Comparison of ENCODE assay signal across 8 cellular contexts in the genomic region with DNA sequence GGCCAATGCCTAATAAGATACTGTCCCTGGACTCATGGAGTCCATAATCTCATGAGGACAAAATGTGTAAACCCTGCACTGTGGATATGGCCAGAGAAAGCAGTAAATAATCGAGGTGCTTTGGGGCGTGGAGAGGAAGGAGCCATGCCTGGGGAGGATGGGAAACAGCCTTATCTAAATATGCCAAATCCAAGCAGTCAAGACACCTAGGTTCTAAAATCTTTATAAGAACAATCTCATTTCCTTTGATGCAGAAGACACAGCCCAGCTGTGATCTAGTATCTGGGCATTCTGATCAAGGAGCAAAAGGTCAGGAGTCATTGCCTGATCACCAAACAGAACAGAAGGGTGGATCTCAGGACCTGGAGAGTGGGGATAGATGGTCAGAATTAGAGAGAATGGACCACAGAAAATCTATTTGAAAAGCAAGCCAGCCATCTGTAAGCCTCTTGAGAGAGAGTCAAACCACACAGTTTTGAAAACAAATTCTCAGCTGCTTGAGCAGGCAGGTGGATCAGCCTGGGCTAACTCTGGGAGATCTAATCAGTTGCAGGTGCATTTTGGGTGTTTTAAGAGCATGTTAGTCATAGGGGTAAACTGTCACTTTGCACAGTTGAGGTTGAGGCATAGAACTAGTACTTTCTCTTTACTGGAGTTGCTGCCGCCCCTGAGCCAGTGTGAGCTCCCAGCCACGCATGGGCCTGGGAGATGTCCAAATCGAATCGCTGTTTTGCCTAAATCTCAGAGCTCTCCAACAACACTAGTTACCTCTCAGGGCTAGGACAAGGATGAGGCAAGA.
DNase-seq lines count a peak whose midpoint lies in the region; ATAC-seq and TF ChIP-seq lines count a peak whose summit lies in the region.

No MANE protein-coding gene starts in this region.

- TF ChIP-seq CTCF in nephron progenitor cell (IDR thresholded peaks at IDR 0.05) (no peak), coronary artery (IDR thresholded peaks at IDR 0.05) (no peak)

- peaks cover 3% of the 10 kb centered on the region for H3K27me3 Mint-ChIP-seq in nephron progenitor cell (ENCODE audit: low read depth, poor library complexity)

- H3K4me3 Mint-ChIP-seq in nephron progenitor cell: no peak overlapping the region

- H3K27ac ChIP-seq in coronary artery: no peak overlapping the region

- no peaks in the 10 kb centered on the region for H3K36me3 Mint-ChIP-seq in nephron progenitor cell (ENCODE audit: low read depth)

- H3K4me3 ChIP-seq in coronary artery: no peak overlapping the region

- ATAC-seq in GM21737 (IDR thresholded peaks at IDR 0.05; ENCODE audit: unreplicated experiment): peak; percentile 69

- DNase-seq in activated CD4-positive, CD25-positive, alpha-beta regulatory T cell treated with anti-CD3 and anti-CD28 coated beads, Interleukin-2, amount 50 U/mL, for 16 hours (ENCODE audit: low read depth, low spot score): peak; percentile 17
- no peak for DNase-seq in activated CD4-positive, CD25-positive, alpha-beta regulatory T cell treated with anti-CD3 and anti-CD28 coated beads, Interleukin-2, amount 50 U/mL, for 72 hours
- DNase-seq in LHCN-M2 (ENCODE audit: low read depth) (peak; percentile 59), nephron progenitor cell (no peak), NCI-H226 (no peak), coronary artery (ENCODE audit: low spot score) (no peak), AG08396 (ENCODE audit: low spot score) (no peak)

- peak overlapping the region; percentile 20 for H3K27ac Mint-ChIP-seq in nephron progenitor cell

- H3K9me3 Mint-ChIP-seq in nephron progenitor cell: no peaks in the 10 kb centered on the region

- H3K4me1 Mint-ChIP-seq in nephron progenitor cell: peaks cover 44% of the 10 kb centered on the region

Comparison
In these comparisons a context has a peak if more than half of its experiments do, and no peak if none do; other contexts are left out.
1. DNase-seq: peak in activated CD4-positive, CD25-positive, alpha-beta regulatory T cell treated with anti-CD3 and anti-CD28 coated beads, Interleukin-2, amount 50 U/mL, for 16 hours (single experiment) and LHCN-M2 (single experiment); none in activated CD4-positive, CD25-positive, alpha-beta regulatory T cell treated with anti-CD3 and anti-CD28 coated beads, Interleukin-2, amount 50 U/mL, for 72 hours (single experiment), nephron progenitor cell (single experiment), NCI-H226 (single experiment), coronary artery (single experiment) and AG08396 (single experiment).